17 cellular contexts compared by ENCODE assay signal in the genomic region with DNA sequence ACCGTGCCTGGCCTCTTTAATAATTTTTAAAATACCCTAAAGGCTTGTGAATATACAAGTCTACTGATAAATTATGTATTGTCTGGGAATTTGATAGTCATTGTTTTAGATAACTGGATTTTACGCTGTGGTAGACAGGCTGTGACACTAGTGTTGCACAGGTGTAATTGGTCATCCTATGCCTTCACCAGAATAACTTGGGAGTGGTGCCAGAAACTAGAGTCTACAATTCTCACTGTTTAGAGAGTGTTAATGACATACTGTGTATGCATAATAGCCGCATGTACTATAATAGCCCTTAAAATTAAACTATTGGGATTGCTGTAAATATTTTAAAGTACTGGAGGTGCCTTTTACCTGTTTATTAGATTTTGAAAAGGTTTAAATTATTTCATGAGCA.
"Had no signal": no experiment of that assay in that cellular context is flagged by ENCODE, and none has a peak within 500 bp of the region (broad histone marks: within the 10 kb centered on the region; RNA-seq: fewer than 3 reads in every experiment).

No MANE protein-coding gene starts in this region.

- H3K27ac Mint-ChIP-seq: activated CD4-positive, alpha-beta T cell treated with anti-CD3 and anti-CD28 coated beads, Interleukin-2, amount 10 ng/mL, durations not matched to agents 24 days and 14 days; activated naive CD4-positive, alpha-beta T cell treated with anti-CD3 and anti-CD28 coated beads, Interleukin-2, amount 50 U/mL, for 24 hours; nephron progenitor cell had no signal

- H3K9me3 Mint-ChIP-seq: activated CD4-positive, alpha-beta T cell treated with anti-CD3 and anti-CD28 coated beads, Interleukin-2, amount 10 ng/mL, durations not matched to agents 24 days and 14 days; activated naive CD4-positive, alpha-beta T cell treated with anti-CD3 and anti-CD28 coated beads, Interleukin-2, amount 50 U/mL, for 24 hours; activated T-cell treated with anti-CD3 and anti-CD28 coated beads, Interleukin-2, amount 50 U/mL, for 4 hours; central memory CD8-positive, alpha-beta T cell; nephron progenitor cell had no signal

- DNase-seq: activated CD4-positive, alpha-beta T cell treated with anti-CD3 and anti-CD28 coated beads, Interleukin-2, amount 10 ng/mL, durations not matched to agents 24 days and 14 days; activated CD4-positive, CD25-positive, alpha-beta regulatory T cell; activated CD8-positive, alpha-beta memory T cell treated with anti-CD3 and anti-CD28 coated beads, Interleukin-2, amount 50 U/mL, for 4 hours; activated gamma-delta T cell; activated T-cell treated with anti-CD3 and anti-CD28 coated beads, Interleukin-2, amount 50 U/mL, for 4 hours; cortex of kidney; left lung; midbrain; nephron progenitor cell; occipital lobe; retina; stimulated activated CD8-positive, alpha-beta memory T cell treated with anti-CD3 and anti-CD28 coated beads, Interleukin-4, amount 100 ng/mL, for 48 hours; stimulated activated naive CD4-positive, alpha-beta T cell; upper lobe of right lung had no signal

- ATAC-seq: activated T-cell treated with anti-CD3 and anti-CD28 coated beads, Interleukin-2, amount 50 U/mL, for 4 hours; left lung; upper lobe of right lung had no signal

- H3K4me3 ChIP-seq: ascending aorta, left lung, upper lobe of right lung had no signal

- H3K27me3 ChIP-seq: ascending aorta, left lung, upper lobe of right lung had no signal

- H3K4me3 Mint-ChIP-seq: activated CD4-positive, alpha-beta T cell treated with anti-CD3 and anti-CD28 coated beads, Interleukin-2, amount 10 ng/mL, durations not matched to agents 24 days and 14 days; activated naive CD4-positive, alpha-beta T cell treated with anti-CD3 and anti-CD28 coated beads, Interleukin-2, amount 50 U/mL, for 24 hours; activated T-cell treated with anti-CD3 and anti-CD28 coated beads, Interleukin-2, amount 50 U/mL, for 4 hours; central memory CD8-positive, alpha-beta T cell; nephron progenitor cell had no signal

- H3K4me1 ChIP-seq: ascending aorta had no signal

- H3K27ac ChIP-seq: ascending aorta, upper lobe of right lung had no signal

- H3K9me3 ChIP-seq: ascending aorta, left lung, upper lobe of right lung had no signal

- H3K27me3 Mint-ChIP-seq: activated CD4-positive, alpha-beta T cell treated with anti-CD3 and anti-CD28 coated beads, Interleukin-2, amount 10 ng/mL, durations not matched to agents 24 days and 14 days; activated naive CD4-positive, alpha-beta T cell treated with anti-CD3 and anti-CD28 coated beads, Interleukin-2, amount 50 U/mL, for 24 hours; central memory CD8-positive, alpha-beta T cell had no signal
